8 cellular contexts compared by ENCODE assay signal in genomic region chr4:77861500-77861899, GRCh38. TPM values are rescaled to one million over a fixed set of nuclear protein-coding genes. Genes with fewer than 3 reads are reported as not detected.
A peak's percentile ranks its signal among the peaks of the same experiment; 100 is the strongest.
DNase-seq lines count a peak whose midpoint lies in the region; ATAC-seq, FAIRE-seq and TF ChIP-seq lines count a peak whose summit lies in the region.

No MANE protein-coding gene starts in this region.

- H4K20me1 ChIP-seq in HepG2 (ENCODE audit: insufficient read depth, low read length) = no peaks in the 10 kb centered on the region

- in situ Hi-C loops in HepG2 (cut with HindIII; ENCODE audit: extremely low pct_ligation_motif_present, low pct_unique_long_range_greater_than_20kb) = loop anchor here (5.0 kb wide), 1 partner anchor 44 kb away; the partner anchor contains the start of gene CNOT6L
- in situ Hi-C loops in transverse colon (cut with MboI; ENCODE audit: low pct_ligation_motif_present in 1 of 4, low pct_unique_long_range_greater_than_20kb in 1 of 4, low sequenced_read_pairs in 3 of 4) = no loop called here

- TF ChIP-seq EP300 in HepG2 (IDR thresholded peaks at IDR 0.05; ENCODE audit: low read depth in 2 of 2, low read length in 2 of 2) (no peak), HepG2 (CRISPR knock-in tag; IDR thresholded peaks at IDR 0.05; ENCODE audit: borderline replicate concordance) (no peak), transverse colon (IDR thresholded peaks at IDR 0.05; ENCODE audit: low read depth) (no peak)

- peaks cover 44% of the 10 kb centered on the region for H3K36me3 Mint-ChIP-seq in activated T-helper 17 cell treated with anti-CD3 and anti-CD28 coated beads, Interleukin-2, amount 50 U/mL, for 72 hours (ENCODE audit: low read depth)

- H3K27ac ChIP-seq in cardiac muscle cell = peak overlapping the region; percentile 91
- H3K27ac ChIP-seq in HepG2 (ENCODE audit: extremely low read length, insufficient read depth, low read length) = peak overlapping the region; percentile 95
- peak overlapping the region; percentile 91 to 99 (median 95) for H3K27ac ChIP-seq in transverse colon

- H3K79me2 ChIP-seq in HepG2 (ENCODE audit: insufficient read depth, low read length) = peaks cover 35% of the 10 kb centered on the region

- TF ChIP-seq CTCF in cardiac muscle cell (IDR thresholded peaks at IDR 0.05; ENCODE audit: low read depth, low read length) (no peak), HepG2 (CRISPR knock-in tag; IDR thresholded peaks at IDR 0.05) (no peak), transverse colon (IDR thresholded peaks at IDR 0.05) (no peak)

- peaks cover 29% of the 10 kb centered on the region for H3K4me1 Mint-ChIP-seq in activated T-helper 17 cell treated with anti-CD3 and anti-CD28 coated beads, Interleukin-2, amount 50 U/mL, for 72 hours

- POLR2A ChIA-PET in HepG2 (lab: Yijun Ruan, JAX) = interaction anchor here (1.1 to 3.0 kb wide), 6 partner anchors 9 to 196 kb away, joined by 3 to 44 read pairs (median 9); partner anchors contain the start of genes CNOT6L and FRAS1

- intact Hi-C loops in Right ventricle myocardium inferior (cut with DNase I) (no loop called here), HepG2 (cut with micrococcal nuclease; ENCODE audit: unreplicated experiment) (no loop called here), transverse colon (cut with DNase I; ENCODE audit: low total_unique reads) (no loop called here)

- no TSS peak for BruUV-seq in HepG2 (replicated peaks; lab: Mats Ljungman, UMichigan)

- peak overlapping the region; percentile 91 for H2AFZ ChIP-seq in HepG2 (ENCODE audit: low read length)

- CTCF ChIA-PET in HepG2 (lab: Yijun Ruan, JAX; ENCODE audit: low intra/inter-chr PET ratio, low total read pairs) = no interaction called here

- H3K27me3 Mint-ChIP-seq in activated T-helper 17 cell treated with anti-CD3 and anti-CD28 coated beads, Interleukin-2, amount 50 U/mL, for 72 hours = no peaks in the 10 kb centered on the region

- no peaks in the 10 kb centered on the region for H3K9me3 Mint-ChIP-seq in activated T-helper 17 cell treated with anti-CD3 and anti-CD28 coated beads, Interleukin-2, amount 50 U/mL, for 72 hours

- H3K4me1 ChIP-seq in cardiac muscle cell (ENCODE audit: low read depth) (peaks cover 4% of the 10 kb centered on the region), HepG2 (ENCODE audit: insufficient read depth, low read length) (peaks cover 40% of the 10 kb centered on the region), transverse colon (peaks cover 0 to 27% (median 12%) of the 10 kb centered on the region in 4 donors)

- TF ChIP-seq RAD21 in HepG2 (CRISPR knock-in tag; IDR thresholded peaks at IDR 0.05) = no peak

- peak overlapping the region; percentile 43 for H3K4me3 ChIP-seq in cardiac muscle cell
- peak overlapping the region; percentile 84 to 86 (median 86); a peak in 5 of 6 replicates for H3K4me3 ChIP-seq in HepG2 (replicated peaks in 1 of 3; ENCODE audit: insufficient read depth in 1 of 3, low read depth in 2 of 3, low read length in 3 of 3)
- peak overlapping the region in 2 of 4 donors; percentile 49 to 73 for H3K4me3 ChIP-seq in transverse colon

- no peaks in the 10 kb centered on the region for H3K36me3 ChIP-seq in cardiac muscle cell
- no peaks in the 10 kb centered on the region for H3K36me3 ChIP-seq in HepG2 (replicated peaks in 1 of 2; ENCODE audit: control insufficient read depth in 1 of 2, insufficient read depth in 2 of 2, low read length in 2 of 2)
- no peaks in the 10 kb centered on the region for H3K36me3 ChIP-seq in transverse colon

- no peak for FAIRE-seq in HepG2 (lab: Jason Lieb, UNC)

- H3K4me2 ChIP-seq in HepG2 (ENCODE audit: low read depth, low read length) = peak overlapping the region; percentile 78

- peak overlapping the region; percentile 100 for H3K27ac Mint-ChIP-seq in activated T-helper 17 cell treated with anti-CD3 and anti-CD28 coated beads, Interleukin-2, amount 50 U/mL, for 72 hours

- H3K27me3 ChIP-seq in cardiac muscle cell (no peaks in the 10 kb centered on the region), HepG2 (ENCODE audit: control insufficient read depth in 1 of 2, insufficient read depth in 2 of 2, low read length in 2 of 2) (no peaks in the 10 kb centered on the region; a peak in 1 of 5 replicates), transverse colon (no peaks in the 10 kb centered on the region)

- TF ChIP-seq POLR2A in HepG2 (IDR thresholded peaks at IDR 0.05; ENCODE audit: insufficient read depth in 1 of 2, low read depth in 2 of 2, low read length in 2 of 2) (no peak), transverse colon (IDR thresholded peaks at IDR 0.05) (no peak)

- DNase-seq in cardiac muscle cell (ENCODE audit: low read depth in 1 of 2, low spot score in 1 of 2) (no peak), Right ventricle myocardium inferior (ENCODE audit: missing footprints) (no peak), HepG2 (ENCODE audit: low spot score) (peak; percentile 3), transverse colon (no peak), GOT3 (lab: John Stamatoyannopoulos, UW) (no peak)

- H3K9ac ChIP-seq in HepG2 (ENCODE audit: insufficient read depth, low read depth, low read length) = peak overlapping the region; percentile 92

- H3K9me3 ChIP-seq in cardiac muscle cell (ENCODE audit: low read depth) (no peaks in the 10 kb centered on the region), HepG2 (ENCODE audit: low read length) (no peaks in the 10 kb centered on the region), transverse colon (no peaks in the 10 kb centered on the region)

- no peak for ATAC-seq in Right ventricle myocardium inferior
- ATAC-seq in activated T-helper 17 cell treated with anti-CD3 and anti-CD28 coated beads, Interleukin-2, amount 50 U/mL, for 72 hours (replicated peaks) = peak; percentile 82
- ATAC-seq in HepG2 = no peak
- no peak for ATAC-seq in GM21447 (IDR thresholded peaks at IDR 0.05; ENCODE audit: unreplicated experiment)
- ATAC-seq in GM21515 (IDR thresholded peaks at IDR 0.05; ENCODE audit: unreplicated experiment) = no peak

- 84% methylated on average over 1 of the region's 1 CpG for WGBS in HepG2 (ENCODE audit: low lambda C conversion rate)
- WGBS in transverse colon (ENCODE audit: low coverage in 1 of 2), 2 donors = 72% methylated on average over 1 of the region's 1 CpG; no CpG with 5 or more reads in 1 of the 2 donors

- peak overlapping the region; percentile 90 for H3K4me3 Mint-ChIP-seq in activated T-helper 17 cell treated with anti-CD3 and anti-CD28 coated beads, Interleukin-2, amount 50 U/mL, for 72 hours

RNA-seq across cellular contexts. Expression of gene MRPL1, which starts 1.1 kb away (rescaled TPM):
- total RNA-seq in cardiac muscle cell = 18.2 and 21.2 TPM in 2 replicates
- polyA plus RNA-seq in cardiac muscle cell = 17.1 and 30.9 TPM in 2 replicates
- 47.9 TPM for total RNA-seq in Right ventricle myocardium inferior
- total RNA-seq in activated T-helper 17 cell treated with anti-CD3 and anti-CD28 coated beads, Interleukin-2, amount 50 U/mL, for 72 hours = 10 to 100 TPM; 23.7 to 33.7 TPM
- 61.5 and 86.1 TPM in 2 replicates for total RNA-seq in HepG2 (2016; rRNA removed; fragmentation: Illumina TruSeq; extraction: Trizol)
- 24.2 and 24.6 TPM in 2 replicates for total RNA-seq in HepG2 (2016; cell fraction: cytosol; rRNA removed; fragmentation: Illumina TruSeq; extraction: Trizol; ENCODE audit: low read depth)
- total RNA-seq in HepG2 (2016; cell fraction: insoluble cytoplasmic fraction; rRNA removed; fragmentation: Illumina TruSeq; extraction: Trizol) = 59.8 and 88.0 TPM in 2 replicates
- total RNA-seq in HepG2 (2016; cell fraction: membrane; rRNA removed; fragmentation: Illumina TruSeq; extraction: Trizol) = 28.9 and 30.9 TPM in 2 replicates
- total RNA-seq in HepG2 (2016; cell fraction: nucleus; rRNA removed; fragmentation: Illumina TruSeq; extraction: Trizol) = 37.9 and 38.5 TPM in 2 replicates
- 14.7 and 23.3 TPM in 2 replicates for polyA plus RNA-seq in HepG2 (2011; rRNA removed)
- polyA plus RNA-seq in HepG2 (2011; cell fraction: cytosol; rRNA removed) = 7.4 and 10.3 TPM in 2 replicates
- 3.6 and 6.4 TPM in 2 replicates for polyA plus RNA-seq in HepG2 (2011; cell fraction: nucleus; rRNA removed)
- 17.1 and 30.1 TPM in 2 replicates for polyA plus RNA-seq in HepG2 (2012)
- polyA plus RNA-seq in HepG2 (2016; cell fraction: cytosol; fragmentation: Illumina TruSeq; extraction: Trizol; ENCODE audit: low read depth) = 17.6 and 17.9 TPM in 2 replicates
- 78.7 and 83.9 TPM in 2 replicates for polyA plus RNA-seq in HepG2 (2016; cell fraction: insoluble cytoplasmic fraction; fragmentation: Illumina TruSeq; extraction: Trizol; ENCODE audit: low read depth)
- polyA plus RNA-seq in HepG2 (2016; cell fraction: membrane; fragmentation: Illumina TruSeq; extraction: Trizol; ENCODE audit: low read depth) = 21.9 and 24.3 TPM in 2 replicates
- polyA plus RNA-seq in HepG2 (2016; cell fraction: nucleus; fragmentation: Illumina TruSeq; extraction: Trizol; ENCODE audit: insufficient read depth, low read depth) = 34.0 and 38.0 TPM in 2 replicates
- 2.9 and 3.6 TPM in 2 replicates for polyA minus RNA-seq in HepG2 (2011; rRNA and poly(A)+ RNA removed; ENCODE audit: low replicate concordance)
- 7.6 and 8.1 TPM in 2 replicates for polyA minus RNA-seq in HepG2 (2011; cell fraction: cytosol; rRNA and poly(A)+ RNA removed)
- 33.4 and 37.1 TPM in 2 replicates for polyA minus RNA-seq in HepG2 (2011; cell fraction: nucleus; rRNA and poly(A)+ RNA removed)
- total RNA-seq in transverse colon = 10 to 100 TPM in 3 of 4 donors, 1 to 10 TPM in 1; 3.7 to 31.8 (median 19.6) TPM

RNA-seq across cellular contexts. Expression of gene CNOT6L, which starts 42.3 kb away (rescaled TPM):
- total RNA-seq in cardiac muscle cell (6.4 and 10.6 TPM in 2 replicates), Right ventricle myocardium inferior (26.3 TPM), HepG2 (2016; rRNA removed; fragmentation: Illumina TruSeq; extraction: Trizol) (13.5 and 33.3 TPM in 2 replicates), transverse colon (10 to 100 TPM in 2 of 4 donors, 1 to 10 TPM in 2; 2.2 to 30.5 (median 14.9) TPM)
- polyA plus RNA-seq in cardiac muscle cell (6.5 and 7.4 TPM in 2 replicates), HepG2 (2011; rRNA removed) (7.2 and 7.9 TPM in 2 replicates)
- 10 to 100 TPM; 66.3 to 90.9 TPM for total RNA-seq in activated T-helper 17 cell treated with anti-CD3 and anti-CD28 coated beads, Interleukin-2, amount 50 U/mL, for 72 hours
- 58.5 and 71.5 TPM in 2 replicates for total RNA-seq in HepG2 (2016; cell fraction: cytosol; rRNA removed; fragmentation: Illumina TruSeq; extraction: Trizol; ENCODE audit: low read depth)
- 14.5 and 30.1 TPM in 2 replicates for total RNA-seq in HepG2 (2016; cell fraction: insoluble cytoplasmic fraction; rRNA removed; fragmentation: Illumina TruSeq; extraction: Trizol)
- 17.4 and 18.7 TPM in 2 replicates for total RNA-seq in HepG2 (2016; cell fraction: membrane; rRNA removed; fragmentation: Illumina TruSeq; extraction: Trizol)
- total RNA-seq in HepG2 (2016; cell fraction: nucleus; rRNA removed; fragmentation: Illumina TruSeq; extraction: Trizol) = 17.2 and 19.6 TPM in 2 replicates
- 3.4 and 5.3 TPM in 2 replicates for polyA plus RNA-seq in HepG2 (2011; cell fraction: cytosol; rRNA removed)
- 6.9 and 8.7 TPM in 2 replicates for polyA plus RNA-seq in HepG2 (2011; cell fraction: nucleus; rRNA removed)
- 12.0 and 14.2 TPM in 2 replicates for polyA plus RNA-seq in HepG2 (2012)
- polyA plus RNA-seq in HepG2 (2016; cell fraction: cytosol; fragmentation: Illumina TruSeq; extraction: Trizol; ENCODE audit: low read depth) = 0.74 and 0.78 TPM in 2 replicates
- polyA plus RNA-seq in HepG2 (2016; cell fraction: insoluble cytoplasmic fraction; fragmentation: Illumina TruSeq; extraction: Trizol; ENCODE audit: low read depth) = 17.9 and 19.3 TPM in 2 replicates
- 4.2 and 4.3 TPM in 2 replicates for polyA plus RNA-seq in HepG2 (2016; cell fraction: membrane; fragmentation: Illumina TruSeq; extraction: Trizol; ENCODE audit: low read depth)
- 12.5 and 14.3 TPM in 2 replicates for polyA plus RNA-seq in HepG2 (2016; cell fraction: nucleus; fragmentation: Illumina TruSeq; extraction: Trizol; ENCODE audit: insufficient read depth, low read depth)
- 21.7 and 27.8 TPM in 2 replicates for polyA minus RNA-seq in HepG2 (2011; rRNA and poly(A)+ RNA removed; ENCODE audit: low replicate concordance)
- 27.0 and 36.9 TPM in 2 replicates for polyA minus RNA-seq in HepG2 (2011; cell fraction: cytosol; rRNA and poly(A)+ RNA removed)
- 45.2 and 52.0 TPM in 2 replicates for polyA minus RNA-seq in HepG2 (2011; cell fraction: nucleus; rRNA and poly(A)+ RNA removed)
